20 cellular contexts compared by ENCODE assay signal in genomic region chr6:135147637-135148592, GRCh38. TPM values are rescaled to one million over a fixed set of nuclear protein-coding genes. Genes with fewer than 3 reads are reported as not detected.
A peak's percentile ranks its signal among the peaks of the same experiment; 100 is the strongest.
DNase-seq lines count a peak whose midpoint lies in the region; ATAC-seq and TF ChIP-seq lines count a peak whose summit lies in the region.
"Had no signal": no experiment of that assay in that cellular context is flagged by ENCODE, and none has a peak within 500 bp of the region (broad histone marks: within the 10 kb centered on the region; RNA-seq: fewer than 3 reads in every experiment).

No MANE protein-coding gene starts in this region.

- H3K36me3 Mint-ChIP-seq in T-helper 2 cell treated with Interferon-gamma antibody and Interleukin-4, amounts not matched to agents 5 μg/mL and 100 μg/mL, for 36 hours (ENCODE audit: low read depth): peaks cover 16% of the 10 kb centered on the region
- H3K36me3 Mint-ChIP-seq: brain had no signal

- H3K9ac ChIP-seq in HCT116 (ENCODE audit: low read length): no peak overlapping the region
- H3K9ac ChIP-seq: BLaER1 treated with 17β-estradiol and CSF1 and Interleukin-3, amounts not matched to agents 10 nM and 100 nM had no signal

- peak overlapping the region; percentile 83 for H2AFZ ChIP-seq in HCT116 (ENCODE audit: low read depth, low read length, poor library complexity, severe bottlenecking)

- H3K9me3 ChIP-seq in HCT116 (ENCODE audit: control insufficient read depth in 1 of 2, insufficient read depth in 1 of 2, low read depth in 1 of 2, low read length in 2 of 2): no peaks in the 10 kb centered on the region
- no peaks in the 10 kb centered on the region for H3K9me3 ChIP-seq in vagina
- no peaks in the 10 kb centered on the region for H3K9me3 ChIP-seq in right lobe of liver
- H3K9me3 ChIP-seq: thyroid gland had no signal

- TF ChIP-seq POLR2A in HCT116 (IDR thresholded peaks at IDR 0.05; ENCODE audit: borderline replicate concordance, extremely low read depth, insufficient read depth, insufficient read length): no peak
- TF ChIP-seq POLR2A in vagina (IDR thresholded peaks at IDR 0.05): no peak
- no peak for TF ChIP-seq POLR2A in right lobe of liver (IDR thresholded peaks at IDR 0.05)

- ATAC-seq in HCT116: no peak
- ATAC-seq in right lobe of liver: no peak

- no peaks in the 10 kb centered on the region for H3K9me2 ChIP-seq in HCT116 (ENCODE audit: insufficient read depth)

- H3K4me3 ChIP-seq in HCT116 (replicated peaks in 1 of 2; ENCODE audit: low read depth in 1 of 2, low read length in 2 of 2): no peak overlapping the region
- no peak overlapping the region for H3K4me3 ChIP-seq in choroid plexus epithelial cell (ENCODE audit: low read depth, low read length)
- H3K4me3 ChIP-seq in vagina: no peak overlapping the region
- no peak overlapping the region for H3K4me3 ChIP-seq in right lobe of liver
- H3K4me3 ChIP-seq: BLaER1 treated with 17β-estradiol and CSF1 and Interleukin-3, amounts not matched to agents 10 nM and 100 nM; esophagus muscularis mucosa; thyroid gland had no signal

- peaks cover 14% of the 10 kb centered on the region for H3K9me3 Mint-ChIP-seq in T-helper 2 cell treated with Interferon-gamma antibody and Interleukin-4, amounts not matched to agents 5 μg/mL and 100 μg/mL, for 36 hours

- no peak overlapping the region for H3K4me2 ChIP-seq in HCT116 (ENCODE audit: low read length)

- POLR2A ChIA-PET in HCT116 (lab: Charles Lee): no interaction called here

- H3K4me1 Mint-ChIP-seq in T-helper 2 cell treated with Interferon-gamma antibody and Interleukin-4, amounts not matched to agents 5 μg/mL and 100 μg/mL, for 36 hours (ENCODE audit: low read depth): peaks cover 57% of the 10 kb centered on the region
- H3K4me1 Mint-ChIP-seq: brain had no signal

- RAD21 ChIA-PET in HCT116 (lab: Charles Lee; ENCODE audit: low non-redundant PET in 1 of 2, low total read pairs in 2 of 2, uncharacterized antibody in 2 of 2, unreplicated experiment in 2 of 2): no interaction called here

- TF ChIP-seq RAD21 in HCT116 (IDR thresholded peaks at IDR 0.05; ENCODE audit: low read depth): no peak

- H3K27me3 Mint-ChIP-seq in T-helper 2 cell treated with Interferon-gamma antibody and Interleukin-4, amounts not matched to agents 5 μg/mL and 100 μg/mL, for 36 hours (ENCODE audit: low read depth): no peaks in the 10 kb centered on the region

- no peaks in the 10 kb centered on the region for H3K36me3 ChIP-seq in HCT116 (ENCODE audit: control insufficient read depth in 1 of 2, insufficient read depth in 2 of 2, low read length in 2 of 2)
- no peaks in the 10 kb centered on the region for H3K36me3 ChIP-seq in vagina
- H3K36me3 ChIP-seq in right lobe of liver: no peaks in the 10 kb centered on the region
- H3K36me3 ChIP-seq: BLaER1 treated with 17β-estradiol and CSF1 and Interleukin-3, amounts not matched to agents 10 nM and 100 nM; esophagus muscularis mucosa; thyroid gland had no signal

- no peaks in the 10 kb centered on the region for H3K79me2 ChIP-seq in HCT116 (ENCODE audit: insufficient read depth, low read length)

- 74% methylated on average over 5 of the region's 5 CpGs for WGBS in right lobe of liver (ENCODE audit: insufficient coverage, low coverage, low lambda C conversion rate, missing lambda C conversion rate)

- no peak for TF ChIP-seq CTCF in HCT116 (IDR thresholded peaks at IDR 0.05 in 2 of 3, conservative IDR thresholded peaks at IDR 0.05 in 1 of 3; ENCODE audit: borderline replicate concordance in 1 of 3, insufficient read depth in 1 of 3, low read depth in 2 of 3, low read length in 2 of 3)
- TF ChIP-seq CTCF in choroid plexus epithelial cell (conservative IDR thresholded peaks at IDR 0.05; ENCODE audit: low read depth, low read length): no peak
- no peak for TF ChIP-seq CTCF in vagina (IDR thresholded peaks at IDR 0.05)
- TF ChIP-seq CTCF in right lobe of liver (IDR thresholded peaks at IDR 0.05): no peak

- H3K27ac ChIP-seq in HCT116 (ENCODE audit: low read depth, low read length) (no peak overlapping the region), vagina (no peak overlapping the region), right lobe of liver (no peak overlapping the region)
- H3K27ac ChIP-seq: BLaER1 treated with 17β-estradiol and CSF1 and Interleukin-3, amounts not matched to agents 10 nM and 100 nM; esophagus muscularis mucosa; thyroid gland had no signal

- H4K20me1 ChIP-seq in HCT116 (ENCODE audit: insufficient read depth): no peaks in the 10 kb centered on the region
- H4K20me1 ChIP-seq: BLaER1 treated with 17β-estradiol and CSF1 and Interleukin-3, amounts not matched to agents 10 nM and 100 nM had no signal

- H3K4me1 ChIP-seq in HCT116 (ENCODE audit: control insufficient read depth in 1 of 2, insufficient read depth in 2 of 2, low read length in 2 of 2): peaks cover 0 to 6% of the 10 kb centered on the region in 2 experiments; a peak in 1 of 4 replicates
- H3K4me1 ChIP-seq in vagina: peaks cover 8% of the 10 kb centered on the region
- no peaks in the 10 kb centered on the region for H3K4me1 ChIP-seq in right lobe of liver
- H3K4me1 ChIP-seq: esophagus muscularis mucosa had no signal

- CTCF ChIA-PET in HCT116 (lab: Charles Lee): interaction anchor here (1.4 to 1.5 kb wide), 2 partner anchors 12 to 14 kb away, joined by 3 read pairs; no protein-coding TSS in a partner anchor

- no TSS peak for BruUV-seq in HCT116 (replicated peaks; lab: Mats Ljungman, UMichigan)

- peak overlapping the region; percentile 11 for H3K4me3 Mint-ChIP-seq in T-helper 2 cell treated with Interferon-gamma antibody and Interleukin-4, amounts not matched to agents 5 μg/mL and 100 μg/mL, for 36 hours
- H3K4me3 Mint-ChIP-seq: brain had no signal

- H3K27ac Mint-ChIP-seq in T-helper 2 cell treated with Interferon-gamma antibody and Interleukin-4, amounts not matched to agents 5 μg/mL and 100 μg/mL, for 36 hours: peak overlapping the region; percentile 76
- H3K27ac Mint-ChIP-seq: brain had no signal

- intact Hi-C loops in HCT116 (cut with micrococcal nuclease) (no loop called here), vagina (cut with DNase I) (no loop called here), right lobe of liver (cut with DNase I) (no loop called here)

- no peaks in the 10 kb centered on the region for H3K27me3 ChIP-seq in HCT116 (ENCODE audit: insufficient read depth, low read length)
- no peaks in the 10 kb centered on the region for H3K27me3 ChIP-seq in vagina
- no peaks in the 10 kb centered on the region for H3K27me3 ChIP-seq in right lobe of liver
- H3K27me3 ChIP-seq: esophagus muscularis mucosa, thyroid gland had no signal

- DNase-seq in SIG-M5 treated with dmso at 0.1 percent for 504 hours (lab: John Stamatoyannopoulos, UW; ENCODE audit: unreplicated experiment) (peak; percentile 27), SIG-M5 (lab: John Stamatoyannopoulos, UW) (no peak), HCT116 (ENCODE audit: low read depth, low spot score) (no peak), choroid plexus epithelial cell (ENCODE audit: low read depth) (peak; percentile 33), vagina (ENCODE audit: extremely low spot score in 2 of 2) (no peak), right lobe of liver (no peak), SW 1271 (lab: John Stamatoyannopoulos, UW) (no peak)
- DNase-seq in T-helper 2 cell treated with Interferon-gamma antibody and Interleukin-4, amounts not matched to agents 5 μg/mL and 100 μg/mL, for 36 hours (ENCODE audit: low spot score): no peak
- DNase-seq: 8988T; activated effector memory CD4-positive, alpha-beta T cell treated with anti-CD3 and anti-CD28 coated beads, Interleukin-2, amount 50 U/mL, for 16 hours; dermis blood vessel endothelial cell; GOT3; head of caudate nucleus; NCI-H2081; NCI-H526 treated with DMSO at 0.1 percent for 48 hours; stimulated activated CD4-positive, alpha-beta T cell treated with anti-CD3 and anti-CD28 coated beads, Interleukin-4, amount 100 ng/mL, for 24 hours; thyroid gland had no signal

TF ChIP-seq in HCT116, 20 proteins besides CTCF, POLR2A, EP300 and RAD21:
- TF ChIP-seq SRF (IDR thresholded peaks at IDR 0.05; ENCODE audit: low read depth): no peak
- no peak for TF ChIP-seq ZBTB33 (IDR thresholded peaks at IDR 0.05; ENCODE audit: extremely low read depth, insufficient replicate concordance, low read length)
- TF ChIP-seq TCF7L2 (IDR thresholded peaks at IDR 0.05; ENCODE audit: borderline replicate concordance, extremely low read depth, insufficient read depth, insufficient read length): no peak
- no peak for TF ChIP-seq ATF3 (IDR thresholded peaks at IDR 0.05)

RNA-seq across cellular contexts. Expression of gene MYB, which starts 33.2 kb away (rescaled TPM):
- 3.7 TPM for total RNA-seq in HCT116 (2021; ENCODE audit: unreplicated experiment)
- 0.79 and 0.81 TPM in 2 replicates for polyA plus RNA-seq in HCT116 (2012)
- 2.5 TPM for total RNA-seq in vagina
- total RNA-seq in right lobe of liver: under 1 TPM in 5 of 6 experiments, not detected in 1; 0.11 to 0.51 (median 0.33) TPM

Comparison
In these comparisons a context has a peak if more than half of its experiments do, and no peak if none do; other contexts are left out.
1. DNase-seq: peak in SIG-M5 treated with dmso at 0.1 percent for 504 hours (single experiment) and choroid plexus epithelial cell (single experiment); none in SIG-M5 (single experiment), HCT116 (single experiment), T-helper 2 cell treated with Interferon-gamma antibody and Interleukin-4, amounts not matched to agents 5 μg/mL and 100 μg/mL, for 36 hours (single experiment), vagina (0 of 2), right lobe of liver (0 of 3) and SW 1271 (0 of 2).